ENCODE assay signal across 2 cellular contexts in genomic region chr9:36138496-36138895, GRCh38.
TF ChIP-seq lines count a peak whose summit lies in the region.

No MANE protein-coding gene starts in this region.

TF ChIP-seq in SK-N-SH, 30 proteins besides CTCF, POLR2A, EP300 and RAD21:
- no peak for TF ChIP-seq ZBTB33 (IDR thresholded peaks at IDR 0.05; ENCODE audit: borderline replicate concordance, low read depth)
- TF ChIP-seq ELF1 (IDR thresholded peaks at IDR 0.05), result no peak
- no peak for TF ChIP-seq YY1 (IDR thresholded peaks at IDR 0.05; ENCODE audit: low read depth)
- no peak for TF ChIP-seq RFX5 (IDR thresholded peaks at IDR 0.05; ENCODE audit: low read length)
- no peak for TF ChIP-seq POLR2AphosphoS5 (IDR thresholded peaks at IDR 0.05; ENCODE audit: low read depth, low read length)
- TF ChIP-seq TEAD4 (IDR thresholded peaks at IDR 0.05; ENCODE audit: borderline replicate concordance, insufficient read depth), result no peak
TF ChIP-seq in SK-N-SH: peak in this region for 0.

TF ChIP-seq in SK-N-SH treated with all-trans-retinoic acid at 6 μM for 48 hours, 23 proteins besides CTCF, POLR2A, EP300 and RAD21 (continued from another document):
- no peak for TF ChIP-seq TCF4 (CRISPR knock-in tag; IDR thresholded peaks at IDR 0.05; ENCODE audit: borderline replicate concordance)
- no peak for TF ChIP-seq ZC3H10 (CRISPR knock-in tag; IDR thresholded peaks at IDR 0.05)
- TF ChIP-seq ZNF70 (CRISPR knock-in tag; IDR thresholded peaks at IDR 0.05), result no peak
- no peak for TF ChIP-seq PATZ1 (CRISPR knock-in tag; IDR thresholded peaks at IDR 0.05; ENCODE audit: borderline replicate concordance)
- no peak for TF ChIP-seq SNAI2 (CRISPR knock-in tag; IDR thresholded peaks at IDR 0.05)
- TF ChIP-seq PPARA (CRISPR knock-in tag; IDR thresholded peaks at IDR 0.05; ENCODE audit: borderline replicate concordance), result no peak
- TF ChIP-seq ESRRG (CRISPR knock-in tag; IDR thresholded peaks at IDR 0.05), result no peak
- no peak for TF ChIP-seq ZNF565 (CRISPR knock-in tag; conservative IDR thresholded peaks at IDR 0.05; ENCODE audit: low read depth)
- TF ChIP-seq GLIS3 (CRISPR knock-in tag; IDR thresholded peaks at IDR 0.05), result no peak
- TF ChIP-seq ARNTL (CRISPR knock-in tag; IDR thresholded peaks at IDR 0.05; ENCODE audit: borderline replicate concordance, low read depth), result no peak
- no peak for TF ChIP-seq POU6F1 (CRISPR knock-in tag; IDR thresholded peaks at IDR 0.05; ENCODE audit: borderline replicate concordance, low read depth)
- TF ChIP-seq TSHZ2 (CRISPR knock-in tag; IDR thresholded peaks at IDR 0.05), result no peak
